ENCODE assay signal across 1 cellular context in the genomic region with DNA sequence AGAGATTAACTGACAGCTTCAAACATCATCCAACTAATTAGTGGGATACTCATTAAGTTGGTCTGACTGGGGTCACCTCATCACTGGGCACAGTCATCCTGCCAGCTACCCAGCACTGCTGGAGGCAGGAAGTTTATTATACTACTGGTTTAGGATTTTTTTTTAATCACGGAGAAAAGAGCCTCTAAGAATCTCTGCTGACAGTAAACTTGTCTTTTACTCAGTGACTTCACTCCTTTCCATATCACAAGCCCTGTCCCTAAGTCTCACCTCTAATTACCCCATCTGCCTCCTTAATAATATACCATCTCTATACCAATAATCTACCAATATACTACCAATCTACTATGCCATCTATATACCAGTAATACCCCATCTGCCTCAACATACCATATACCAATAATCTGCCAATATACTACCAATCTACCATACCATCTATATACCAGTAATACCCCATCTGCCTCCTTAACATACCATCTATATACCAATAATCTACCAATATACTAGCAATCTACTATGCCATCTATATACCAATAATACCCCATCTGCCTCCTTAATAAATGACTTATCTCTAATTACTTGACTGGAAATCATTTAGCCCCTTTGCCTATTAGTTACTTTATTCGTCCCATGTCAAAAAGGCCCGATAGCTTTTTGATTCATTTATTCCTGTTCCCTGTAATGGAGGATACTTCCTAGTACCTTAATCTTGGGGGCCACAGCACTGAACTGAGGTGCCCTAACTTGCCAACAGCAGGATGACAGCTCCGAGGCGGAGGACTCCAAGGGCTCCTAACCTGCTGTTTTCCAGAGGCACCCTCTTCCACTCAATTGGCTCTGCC.
TF ChIP-seq lines count a peak whose summit lies in the region.

No MANE protein-coding gene starts in this region.

TF ChIP-seq in WTC11, 78 proteins besides CTCF, POLR2A, EP300 and RAD21 (continued from another document):
- TF ChIP-seq, protein P1, sequence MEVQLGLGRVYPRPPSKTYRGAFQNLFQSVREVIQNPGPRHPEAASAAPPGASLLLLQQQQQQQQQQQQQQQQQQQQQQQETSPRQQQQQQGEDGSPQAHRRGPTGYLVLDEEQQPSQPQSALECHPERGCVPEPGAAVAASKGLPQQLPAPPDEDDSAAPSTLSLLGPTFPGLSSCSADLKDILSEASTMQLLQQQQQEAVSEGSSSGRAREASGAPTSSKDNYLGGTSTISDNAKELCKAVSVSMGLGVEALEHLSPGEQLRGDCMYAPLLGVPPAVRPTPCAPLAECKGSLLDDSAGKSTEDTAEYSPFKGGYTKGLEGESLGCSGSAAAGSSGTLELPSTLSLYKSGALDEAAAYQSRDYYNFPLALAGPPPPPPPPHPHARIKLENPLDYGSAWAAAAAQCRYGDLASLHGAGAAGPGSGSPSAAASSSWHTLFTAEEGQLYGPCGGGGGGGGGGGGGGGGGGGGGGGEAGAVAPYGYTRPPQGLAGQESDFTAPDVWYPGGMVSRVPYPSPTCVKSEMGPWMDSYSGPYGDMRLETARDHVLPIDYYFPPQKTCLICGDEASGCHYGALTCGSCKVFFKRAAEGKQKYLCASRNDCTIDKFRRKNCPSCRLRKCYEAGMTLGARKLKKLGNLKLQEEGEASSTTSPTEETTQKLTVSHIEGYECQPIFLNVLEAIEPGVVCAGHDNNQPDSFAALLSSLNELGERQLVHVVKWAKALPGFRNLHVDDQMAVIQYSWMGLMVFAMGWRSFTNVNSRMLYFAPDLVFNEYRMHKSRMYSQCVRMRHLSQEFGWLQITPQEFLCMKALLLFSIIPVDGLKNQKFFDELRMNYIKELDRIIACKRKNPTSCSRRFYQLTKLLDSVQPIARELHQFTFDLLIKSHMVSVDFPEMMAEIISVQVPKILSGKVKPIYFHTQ (CRISPR knock-in tag; IDR thresholded peaks at IDR 0.05) = no peak
- TF ChIP-seq, protein P2, sequence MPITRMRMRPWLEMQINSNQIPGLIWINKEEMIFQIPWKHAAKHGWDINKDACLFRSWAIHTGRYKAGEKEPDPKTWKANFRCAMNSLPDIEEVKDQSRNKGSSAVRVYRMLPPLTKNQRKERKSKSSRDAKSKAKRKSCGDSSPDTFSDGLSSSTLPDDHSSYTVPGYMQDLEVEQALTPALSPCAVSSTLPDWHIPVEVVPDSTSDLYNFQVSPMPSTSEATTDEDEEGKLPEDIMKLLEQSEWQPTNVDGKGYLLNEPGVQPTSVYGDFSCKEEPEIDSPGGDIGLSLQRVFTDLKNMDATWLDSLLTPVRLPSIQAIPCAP (CRISPR knock-in tag; IDR thresholded peaks at IDR 0.05) = no peak
- TF ChIP-seq, protein P3, sequence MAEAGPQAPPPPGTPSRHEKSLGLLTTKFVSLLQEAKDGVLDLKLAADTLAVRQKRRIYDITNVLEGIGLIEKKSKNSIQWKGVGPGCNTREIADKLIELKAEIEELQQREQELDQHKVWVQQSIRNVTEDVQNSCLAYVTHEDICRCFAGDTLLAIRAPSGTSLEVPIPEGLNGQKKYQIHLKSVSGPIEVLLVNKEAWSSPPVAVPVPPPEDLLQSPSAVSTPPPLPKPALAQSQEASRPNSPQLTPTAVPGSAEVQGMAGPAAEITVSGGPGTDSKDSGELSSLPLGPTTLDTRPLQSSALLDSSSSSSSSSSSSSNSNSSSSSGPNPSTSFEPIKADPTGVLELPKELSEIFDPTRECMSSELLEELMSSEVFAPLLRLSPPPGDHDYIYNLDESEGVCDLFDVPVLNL (CRISPR knock-in tag; IDR thresholded peaks at IDR 0.05; ENCODE audit: borderline replicate concordance, low read depth) = no peak
- TF ChIP-seq ZNF263 (CRISPR knock-in tag; IDR thresholded peaks at IDR 0.05; ENCODE audit: low read depth) = no peak
- TF ChIP-seq, protein P4, sequence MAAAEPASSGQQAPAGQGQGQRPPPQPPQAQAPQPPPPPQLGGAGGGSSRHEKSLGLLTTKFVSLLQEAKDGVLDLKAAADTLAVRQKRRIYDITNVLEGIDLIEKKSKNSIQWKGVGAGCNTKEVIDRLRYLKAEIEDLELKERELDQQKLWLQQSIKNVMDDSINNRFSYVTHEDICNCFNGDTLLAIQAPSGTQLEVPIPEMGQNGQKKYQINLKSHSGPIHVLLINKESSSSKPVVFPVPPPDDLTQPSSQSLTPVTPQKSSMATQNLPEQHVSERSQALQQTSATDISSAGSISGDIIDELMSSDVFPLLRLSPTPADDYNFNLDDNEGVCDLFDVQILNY (CRISPR knock-in tag; IDR thresholded peaks at IDR 0.05) = no peak
- TF ChIP-seq, protein P5, sequence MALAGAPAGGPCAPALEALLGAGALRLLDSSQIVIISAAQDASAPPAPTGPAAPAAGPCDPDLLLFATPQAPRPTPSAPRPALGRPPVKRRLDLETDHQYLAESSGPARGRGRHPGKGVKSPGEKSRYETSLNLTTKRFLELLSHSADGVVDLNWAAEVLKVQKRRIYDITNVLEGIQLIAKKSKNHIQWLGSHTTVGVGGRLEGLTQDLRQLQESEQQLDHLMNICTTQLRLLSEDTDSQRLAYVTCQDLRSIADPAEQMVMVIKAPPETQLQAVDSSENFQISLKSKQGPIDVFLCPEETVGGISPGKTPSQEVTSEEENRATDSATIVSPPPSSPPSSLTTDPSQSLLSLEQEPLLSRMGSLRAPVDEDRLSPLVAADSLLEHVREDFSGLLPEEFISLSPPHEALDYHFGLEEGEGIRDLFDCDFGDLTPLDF (CRISPR knock-in tag; IDR thresholded peaks at IDR 0.05) = no peak
- no peak for TF ChIP-seq PRRX2 (CRISPR knock-in tag; IDR thresholded peaks at IDR 0.05)
